ENCODE assay signal across 11 cellular contexts in genomic region chr17:48056246-48056745, GRCh38. TPM values are rescaled to one million over a fixed set of nuclear protein-coding genes. Genes with fewer than 3 reads are reported as not detected.
DNase-seq lines count a peak whose midpoint lies in the region; ATAC-seq lines count a peak whose summit lies in the region.
"Had no signal": no experiment of that assay in that cellular context is flagged by ENCODE, and none has a peak within 500 bp of the region (broad histone marks: within the 10 kb centered on the region; RNA-seq: fewer than 3 reads in every experiment).

No MANE protein-coding gene starts in this region.

- H3K27me3 ChIP-seq in iPS-18a (ENCODE audit: control insufficient read depth, insufficient read depth, low read length) (no peaks in the 10 kb centered on the region), subcutaneous abdominal adipose tissue (ENCODE audit: control insufficient read depth in 5 of 5, insufficient read depth in 4 of 5, low read length in 5 of 5) (no peaks in the 10 kb centered on the region)

- intact Hi-C loops in activated CD4-positive, alpha-beta memory T cell treated with anti-CD3 and anti-CD28 coated beads for 36 hours (cut with micrococcal nuclease): no loop called here

- CTCF ChIA-PET in activated CD4-positive, alpha-beta memory T cell treated with anti-CD3 and anti-CD28 coated beads for 36 hours (lab: Charles Lee): interaction anchor here (0.9 to 4.3 kb wide), 8 partner anchors 8 to 86 kb away, joined by 3 to 25 read pairs (median 4); partner anchors contain the start of genes CDK5RAP3, COPZ2 and NFE2L1

- peaks cover 56% of the 10 kb centered on the region for H3K36me3 ChIP-seq in iPS-18a (ENCODE audit: control insufficient read depth, low read depth, low read length)
- peaks cover 8 to 72% (median 59%) of the 10 kb centered on the region in 5 donors for H3K36me3 ChIP-seq in subcutaneous abdominal adipose tissue (ENCODE audit: control insufficient read depth in 5 of 5, insufficient read depth in 5 of 5, low read length in 5 of 5)

- POLR2A ChIA-PET in activated CD4-positive, alpha-beta memory T cell treated with anti-CD3 and anti-CD28 coated beads for 36 hours (lab: Charles Lee): interaction anchor here (0.7 to 3.9 kb wide), 4 partner anchors 8 to 52 kb away, joined by 3 to 31 read pairs (median 4); partner anchors contain the start of genes NFE2L1 and SNX11

- H3K27me3 Mint-ChIP-seq in activated naive CD4-positive, alpha-beta T cell treated with anti-CD3 and anti-CD28 coated beads, Interleukin-2, amount 50 U/mL, for 24 hours: no peaks in the 10 kb centered on the region
- H3K27me3 Mint-ChIP-seq in activated CD4-positive, alpha-beta memory T cell treated with anti-CD3 and anti-CD28 coated beads for 36 hours: no peaks in the 10 kb centered on the region
- H3K27me3 Mint-ChIP-seq: naive thymus-derived CD4-positive, alpha-beta T cell had no signal

- no peak for ATAC-seq in HG03442 (IDR thresholded peaks at IDR 0.05; ENCODE audit: unreplicated experiment)
- no peak for ATAC-seq in HG03460 (IDR thresholded peaks at IDR 0.05; ENCODE audit: unreplicated experiment)
- ATAC-seq: naive thymus-derived CD4-positive, alpha-beta T cell had no signal

- peaks cover 44% of the 10 kb centered on the region for H3K4me1 Mint-ChIP-seq in activated naive CD4-positive, alpha-beta T cell treated with anti-CD3 and anti-CD28 coated beads, Interleukin-2, amount 50 U/mL, for 24 hours
- peaks cover 54% of the 10 kb centered on the region for H3K4me1 Mint-ChIP-seq in activated CD4-positive, alpha-beta memory T cell treated with anti-CD3 and anti-CD28 coated beads for 36 hours (ENCODE audit: low read depth)

- no peaks in the 10 kb centered on the region for H3K9me3 Mint-ChIP-seq in activated naive CD4-positive, alpha-beta T cell treated with anti-CD3 and anti-CD28 coated beads, Interleukin-2, amount 50 U/mL, for 24 hours
- no peaks in the 10 kb centered on the region for H3K9me3 Mint-ChIP-seq in activated CD4-positive, alpha-beta memory T cell treated with anti-CD3 and anti-CD28 coated beads for 36 hours
- H3K9me3 Mint-ChIP-seq: naive thymus-derived CD4-positive, alpha-beta T cell had no signal

- H3K9ac ChIP-seq in iPS-18a (ENCODE audit: low read length): peak overlapping the region; percentile 96
- H3K9ac ChIP-seq in subcutaneous abdominal adipose tissue (ENCODE audit: low read length in 5 of 5): no peak overlapping the region

- peak overlapping the region; percentile 72 for H3K4me3 Mint-ChIP-seq in activated naive CD4-positive, alpha-beta T cell treated with anti-CD3 and anti-CD28 coated beads, Interleukin-2, amount 50 U/mL, for 24 hours
- H3K4me3 Mint-ChIP-seq in activated CD4-positive, alpha-beta memory T cell treated with anti-CD3 and anti-CD28 coated beads for 36 hours: peak overlapping the region; percentile 65

- H3K27ac Mint-ChIP-seq in activated naive CD4-positive, alpha-beta T cell treated with anti-CD3 and anti-CD28 coated beads, Interleukin-2, amount 50 U/mL, for 24 hours: peak overlapping the region; percentile 99
- H3K27ac Mint-ChIP-seq in activated CD4-positive, alpha-beta memory T cell treated with anti-CD3 and anti-CD28 coated beads for 36 hours: peak overlapping the region; percentile 99

- H3K27ac ChIP-seq in iPS-18a (ENCODE audit: low read length) (peak overlapping the region; percentile 97), subcutaneous abdominal adipose tissue (ENCODE audit: low read depth, low read length) (peak overlapping the region; percentile 50)

- H3K4me3 ChIP-seq in iPS-18a (ENCODE audit: low read length): peak overlapping the region; percentile 90
- no peak overlapping the region for H3K4me3 ChIP-seq in subcutaneous abdominal adipose tissue (ENCODE audit: low read depth in 1 of 5, low read length in 5 of 5)

- DNase-seq in activated naive CD4-positive, alpha-beta T cell treated with anti-CD3 and anti-CD28 coated beads, Interleukin-2, amount 50 U/mL, for 16 hours: no peak
- peak; percentile 33 for DNase-seq in activated CD4-positive, alpha-beta memory T cell treated with anti-CD3 and anti-CD28 coated beads for 36 hours
- no peak for DNase-seq in COLO829 (ENCODE audit: low spot score)
- DNase-seq: aorta; C1 segment of cervical spinal cord; naive thymus-derived CD4-positive, alpha-beta T cell had no signal

- H3K4me1 ChIP-seq in iPS-18a (ENCODE audit: control insufficient read depth, low read depth, low read length): peaks cover 42% of the 10 kb centered on the region
- H3K4me1 ChIP-seq in subcutaneous abdominal adipose tissue (ENCODE audit: control insufficient read depth in 5 of 5, insufficient read depth in 5 of 5, low read length in 5 of 5): peaks cover 27 to 66% (median 59%) of the 10 kb centered on the region in 5 donors

- H3K9me3 ChIP-seq in iPS-18a (ENCODE audit: control insufficient read depth, low read depth, low read length): no peaks in the 10 kb centered on the region
- no peaks in the 10 kb centered on the region for H3K9me3 ChIP-seq in subcutaneous abdominal adipose tissue (ENCODE audit: control insufficient read depth in 5 of 5, low read length in 5 of 5)

- peaks cover 20% of the 10 kb centered on the region for H3K36me3 Mint-ChIP-seq in activated naive CD4-positive, alpha-beta T cell treated with anti-CD3 and anti-CD28 coated beads, Interleukin-2, amount 50 U/mL, for 24 hours
- peaks cover 74% of the 10 kb centered on the region for H3K36me3 Mint-ChIP-seq in activated CD4-positive, alpha-beta memory T cell treated with anti-CD3 and anti-CD28 coated beads for 36 hours

RNA-seq across cellular contexts. Expression of gene NFE2L1, which starts 8.1 kb away (rescaled TPM):
- 10 to 100 TPM; 82.4 to 84.1 TPM for total RNA-seq in activated CD4-positive, alpha-beta memory T cell treated with anti-CD3 and anti-CD28 coated beads for 36 hours

RNA-seq across cellular contexts. Expression of gene COPZ2, which starts 18.7 kb away (rescaled TPM):
- 1 to 10 TPM; 4.9 to 6.2 TPM for total RNA-seq in activated CD4-positive, alpha-beta memory T cell treated with anti-CD3 and anti-CD28 coated beads for 36 hours

RNA-seq across cellular contexts. Expression of gene CBX1, which starts 45.0 kb away (rescaled TPM):
- 10 to 100 TPM; 55.3 to 56.7 TPM for total RNA-seq in activated CD4-positive, alpha-beta memory T cell treated with anti-CD3 and anti-CD28 coated beads for 36 hours

RNA-seq across cellular contexts. Expression of gene SNX11, which starts 51.3 kb away (rescaled TPM):
- total RNA-seq in activated CD4-positive, alpha-beta memory T cell treated with anti-CD3 and anti-CD28 coated beads for 36 hours: 10 to 100 TPM; 19.7 to 21.7 TPM
